16 cellular contexts compared by ENCODE assay signal in genomic region chr5:58893551-58893950, GRCh38.
A peak's percentile ranks its signal among the peaks of the same experiment; 100 is the strongest.
DNase-seq lines count a peak whose midpoint lies in the region; ATAC-seq and TF ChIP-seq lines count a peak whose summit lies in the region.
"Had no signal": no experiment of that assay in that cellular context is flagged by ENCODE, and none has a peak within 500 bp of the region (broad histone marks: within the 10 kb centered on the region; RNA-seq: fewer than 3 reads in every experiment).

No MANE protein-coding gene starts in this region.

- TF ChIP-seq POLR2A in testis (IDR thresholded peaks at IDR 0.05), result no peak

- no peaks in the 10 kb centered on the region for H4K20me1 ChIP-seq in Karpas-422 (ENCODE audit: insufficient read depth, low read depth, low read length)

- no peak overlapping the region for H3K9ac ChIP-seq in Karpas-422 (ENCODE audit: low read length)
- no peak overlapping the region for H3K9ac ChIP-seq in endodermal cell (ENCODE audit: extremely low read depth, low read length, poor library complexity, severe bottlenecking)

- no peaks in the 10 kb centered on the region for H3K9me3 Mint-ChIP-seq in endodermal cell
- H3K9me3 Mint-ChIP-seq: CD4-positive, alpha-beta memory T cell had no signal

- no peak overlapping the region for H3K4me3 ChIP-seq in Karpas-422 (ENCODE audit: low read length)
- H3K4me3 ChIP-seq in endodermal cell (ENCODE audit: low read length), result peak overlapping the region; percentile 35
- H3K4me3 ChIP-seq in testis, result no peak overlapping the region

- H3K4me1 ChIP-seq in Karpas-422 (ENCODE audit: low read length) (no peaks in the 10 kb centered on the region), endodermal cell (ENCODE audit: control insufficient read depth, insufficient read depth, low read length) (peaks cover 12% of the 10 kb centered on the region), foreskin keratinocyte (no peaks in the 10 kb centered on the region), testis (peaks cover 14% of the 10 kb centered on the region)

- 96 to 100% methylated on average over 1 of the region's 1 CpG for WGBS in endodermal cell (ENCODE audit: insufficient coverage in 1 of 2, insufficient read length in 1 of 2), 2 experiments
- WGBS in testis, 2 donors, result 47 to 70% methylated on average over 1 of the region's 1 CpG

- TF ChIP-seq CTCF in endodermal cell (conservative IDR thresholded peaks at IDR 0.05) (no peak), foreskin keratinocyte (conservative IDR thresholded peaks at IDR 0.05) (no peak), testis (IDR thresholded peaks at IDR 0.05) (no peak)

- H3K4me1 Mint-ChIP-seq in endodermal cell, result peaks cover 31% of the 10 kb centered on the region

- H3K9me3 ChIP-seq in Karpas-422 (ENCODE audit: low read length) (no peaks in the 10 kb centered on the region), endodermal cell (ENCODE audit: control insufficient read depth, low read length) (no peaks in the 10 kb centered on the region), testis (no peaks in the 10 kb centered on the region)
- H3K9me3 ChIP-seq: BE2C had no signal

- no peak overlapping the region for H3K4me2 ChIP-seq in Karpas-422 (ENCODE audit: low read depth, low read length, poor library complexity, severe bottlenecking)

- intact Hi-C loops in testis (cut with DNase I; ENCODE audit: low total_unique reads), result no loop called here

- H3K27me3 ChIP-seq in Karpas-422 (ENCODE audit: low read length) (no peaks in the 10 kb centered on the region), endodermal cell (ENCODE audit: control insufficient read depth, insufficient read depth, low read length, poor library complexity, severe bottlenecking) (no peaks in the 10 kb centered on the region), foreskin keratinocyte (peaks cover 3% of the 10 kb centered on the region), testis (no peaks in the 10 kb centered on the region)
- H3K27me3 ChIP-seq: BE2C had no signal

- no peaks in the 10 kb centered on the region for H3K27me3 Mint-ChIP-seq in endodermal cell (ENCODE audit: insufficient read depth)

- DNase-seq in Karpas-422 (peak; percentile 21), endodermal cell (no peak), foreskin keratinocyte (peak; percentile 44 to 79), testis (peak; percentile 25), COLO829 (ENCODE audit: low spot score) (no peak), NCI-H128 (lab: John Stamatoyannopoulos, UW; ENCODE audit: unreplicated experiment) (no peak)
- DNase-seq: BE2C; CD4-positive, alpha-beta memory T cell; COR-L47; DMS153; DMS79 treated with DMSO at 0.1 percent for 48 hours; EL had no signal

- H2AFZ ChIP-seq in Karpas-422 (ENCODE audit: low read length), result no peak overlapping the region

- H3K36me3 ChIP-seq in Karpas-422 (ENCODE audit: insufficient read depth, low read length) (no peaks in the 10 kb centered on the region), endodermal cell (ENCODE audit: control insufficient read depth, insufficient read depth, low read length) (no peaks in the 10 kb centered on the region), testis (ENCODE audit: low read depth, missing control alignments) (no peaks in the 10 kb centered on the region)
- H3K36me3 ChIP-seq: BE2C had no signal

- H3K4me3 Mint-ChIP-seq in endodermal cell, result no peak overlapping the region
- H3K4me3 Mint-ChIP-seq: CD4-positive, alpha-beta memory T cell had no signal

- H3K27ac Mint-ChIP-seq in endodermal cell, result no peak overlapping the region
- H3K27ac Mint-ChIP-seq: CD4-positive, alpha-beta memory T cell had no signal

- no peaks in the 10 kb centered on the region for H3K9me2 ChIP-seq in Karpas-422 (replicated peaks; ENCODE audit: insufficient read depth, low read length)

- ATAC-seq in foreskin keratinocyte, result peak; percentile 64
- ATAC-seq in GM19035 (IDR thresholded peaks at IDR 0.05; ENCODE audit: unreplicated experiment), result no peak
- ATAC-seq: HCT116, HepG2 had no signal

- no peaks in the 10 kb centered on the region for H3K79me2 ChIP-seq in Karpas-422 (ENCODE audit: low read length)

- H3K27ac ChIP-seq in Karpas-422 (ENCODE audit: low read length) (no peak overlapping the region), endodermal cell (ENCODE audit: low read depth, low read length) (no peak overlapping the region), foreskin keratinocyte (no peak overlapping the region), testis (no peak overlapping the region)
- H3K27ac ChIP-seq: C4-2B had no signal

- no peaks in the 10 kb centered on the region for H3K36me3 Mint-ChIP-seq in endodermal cell (ENCODE audit: low read depth)
- H3K36me3 Mint-ChIP-seq: CD4-positive, alpha-beta memory T cell had no signal

Comparison
In these comparisons a context has a peak if more than half of its experiments do, and no peak if none do; other contexts are left out.
1. DNase-seq: peak in Karpas-422 (single experiment), foreskin keratinocyte (2 of 2) and testis (single experiment); none in endodermal cell (single experiment), COLO829 (single experiment) and NCI-H128 (single experiment).